25 cellular contexts compared by ENCODE assay signal in the genomic region with DNA sequence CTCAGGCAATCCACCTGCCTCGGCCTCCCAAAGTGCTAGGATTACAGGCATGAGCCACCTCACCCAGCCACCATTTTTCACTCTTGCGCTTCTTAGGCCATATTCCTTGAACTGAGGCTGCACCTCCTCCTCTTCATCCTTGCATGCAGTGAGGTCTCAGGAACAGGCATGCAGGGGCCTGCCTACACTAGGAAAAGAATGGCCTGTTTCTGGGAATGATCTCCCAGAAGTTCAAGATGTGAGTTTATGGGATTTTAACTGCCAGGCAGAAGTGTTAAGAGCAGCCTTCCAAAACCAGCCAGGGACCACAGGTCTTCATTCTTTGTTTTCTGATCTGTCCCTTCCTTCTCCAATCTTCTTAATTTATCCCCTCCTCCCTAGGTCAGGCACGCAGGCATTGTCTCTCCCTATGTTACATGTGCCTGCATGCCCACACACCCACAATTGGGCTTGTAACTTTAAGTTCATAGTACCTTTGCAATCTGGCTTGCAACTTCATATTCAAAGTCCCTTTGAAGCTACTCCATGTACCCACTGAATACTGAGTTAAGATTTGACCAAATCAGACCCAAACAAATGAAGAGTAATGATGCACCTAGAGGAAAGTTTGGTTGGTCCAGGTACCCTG. TPM values are rescaled to one million over a fixed set of nuclear protein-coding genes. Genes with fewer than 3 reads are reported as not detected.
DNase-seq lines count a peak whose midpoint lies in the region; ATAC-seq and TF ChIP-seq lines count a peak whose summit lies in the region.
"Had no signal": no experiment of that assay in that cellular context is flagged by ENCODE, and none has a peak within 500 bp of the region (broad histone marks: within the 10 kb centered on the region; RNA-seq: fewer than 3 reads in every experiment).

No MANE protein-coding gene starts in this region.

- H3K4me3 Mint-ChIP-seq in neural progenitor cell, result no peak overlapping the region
- no peak overlapping the region for H3K4me3 Mint-ChIP-seq in activated naive CD4-positive, alpha-beta T cell treated with anti-CD3 and anti-CD28 coated beads for 36 hours
- H3K4me3 Mint-ChIP-seq: activated CD8-positive, alpha-beta memory T cell treated with anti-CD3 and anti-CD28 coated beads, Interleukin-2, amount 10 ng/mL, durations not matched to agents 7 days and 5 days; activated naive CD4-positive, alpha-beta T cell treated with anti-CD3 and anti-CD28 coated beads, Interleukin-2, amount 10 ng/mL, durations not matched to agents 7 days and 5 days; CD8-positive, alpha-beta T cell; natural killer cell had no signal

- H3K36me3 Mint-ChIP-seq in neural progenitor cell, result no peaks in the 10 kb centered on the region
- H3K36me3 Mint-ChIP-seq in activated naive CD4-positive, alpha-beta T cell treated with anti-CD3 and anti-CD28 coated beads for 36 hours (ENCODE audit: low read depth), result no peaks in the 10 kb centered on the region
- H3K36me3 Mint-ChIP-seq: activated CD8-positive, alpha-beta memory T cell treated with anti-CD3 and anti-CD28 coated beads, Interleukin-2, amount 10 ng/mL, durations not matched to agents 7 days and 5 days; activated naive CD4-positive, alpha-beta T cell treated with anti-CD3 and anti-CD28 coated beads, Interleukin-2, amount 10 ng/mL, durations not matched to agents 7 days and 5 days; CD8-positive, alpha-beta T cell; natural killer cell had no signal

- no peaks in the 10 kb centered on the region for H3K9me3 Mint-ChIP-seq in neural progenitor cell
- no peaks in the 10 kb centered on the region for H3K9me3 Mint-ChIP-seq in activated naive CD4-positive, alpha-beta T cell treated with anti-CD3 and anti-CD28 coated beads for 36 hours
- H3K9me3 Mint-ChIP-seq: activated naive CD4-positive, alpha-beta T cell treated with anti-CD3 and anti-CD28 coated beads, Interleukin-2, amount 10 ng/mL, durations not matched to agents 7 days and 5 days; CD8-positive, alpha-beta T cell; IgD-negative memory B cell; natural killer cell had no signal

- ATAC-seq in GM19467 (IDR thresholded peaks at IDR 0.05; ENCODE audit: unreplicated experiment), result no peak
- ATAC-seq: activated CD8-positive, alpha-beta memory T cell treated with anti-CD3 and anti-CD28 coated beads, Interleukin-2, amount 10 ng/mL, durations not matched to agents 7 days and 5 days; CD8-positive, alpha-beta T cell; gastrocnemius medialis; natural killer cell; Right ventricle myocardium inferior had no signal

- DNase-seq in GM13977 (ENCODE audit: low spot score) (peak; percentile 1), RWPE1 (ENCODE audit: low spot score) (peak; percentile 72), epithelial cell of prostate (ENCODE audit: low read depth, low spot score) (peak; percentile 56), neural progenitor cell (ENCODE audit: low spot score) (no peak), SW480 (ENCODE audit: low spot score) (no peak)
- no peak for DNase-seq in stimulated activated CD4-positive, alpha-beta T cell treated with anti-CD3 and anti-CD28 coated beads, Interleukin-4, amount 100 ng/mL, for 24 hours
- DNase-seq in activated naive CD4-positive, alpha-beta T cell treated with anti-CD3 and anti-CD28 coated beads for 36 hours, result no peak
- DNase-seq: activated CD8-positive, alpha-beta memory T cell treated with anti-CD3 and anti-CD28 coated beads, Interleukin-2, amount 10 ng/mL, durations not matched to agents 7 days and 5 days; activated naive CD4-positive, alpha-beta T cell treated with anti-CD3 and anti-CD28 coated beads, Interleukin-2, amount 10 ng/mL, durations not matched to agents 7 days and 5 days; CD8-positive, alpha-beta T cell; gastrocnemius medialis; GOT3; hippocampal formation; left lung; midbrain; natural killer cell; NCI-H1048; NCI-H2029; substantia nigra; upper lobe of right lung; WERI-Rb-1 had no signal

- H3K4me3 ChIP-seq in neural progenitor cell, result no peak overlapping the region
- H3K4me3 ChIP-seq: gastrocnemius medialis, left lung, upper lobe of right lung had no signal

- H3K27me3 Mint-ChIP-seq in neural progenitor cell (ENCODE audit: insufficient read depth, low read depth), result no peaks in the 10 kb centered on the region
- H3K27me3 Mint-ChIP-seq in activated naive CD4-positive, alpha-beta T cell treated with anti-CD3 and anti-CD28 coated beads for 36 hours (ENCODE audit: low read depth), result no peaks in the 10 kb centered on the region
- H3K27me3 Mint-ChIP-seq: activated CD8-positive, alpha-beta memory T cell treated with anti-CD3 and anti-CD28 coated beads, Interleukin-2, amount 10 ng/mL, durations not matched to agents 7 days and 5 days; IgD-negative memory B cell had no signal

- no peaks in the 10 kb centered on the region for H3K4me1 ChIP-seq in neural progenitor cell
- H3K4me1 ChIP-seq: gastrocnemius medialis, left lung, upper lobe of right lung had no signal

- no peak overlapping the region for H3K27ac Mint-ChIP-seq in neural progenitor cell
- no peak overlapping the region for H3K27ac Mint-ChIP-seq in activated naive CD4-positive, alpha-beta T cell treated with anti-CD3 and anti-CD28 coated beads for 36 hours
- H3K27ac Mint-ChIP-seq: activated CD8-positive, alpha-beta memory T cell treated with anti-CD3 and anti-CD28 coated beads, Interleukin-2, amount 10 ng/mL, durations not matched to agents 7 days and 5 days; activated naive CD4-positive, alpha-beta T cell treated with anti-CD3 and anti-CD28 coated beads, Interleukin-2, amount 10 ng/mL, durations not matched to agents 7 days and 5 days; CD8-positive, alpha-beta T cell; natural killer cell had no signal

- H4K20me1 ChIP-seq in neural progenitor cell (ENCODE audit: low read depth), result no peaks in the 10 kb centered on the region

- no peaks in the 10 kb centered on the region for H3K27me3 ChIP-seq in neural progenitor cell
- H3K27me3 ChIP-seq: brain microvascular endothelial cell, gastrocnemius medialis, left lung, upper lobe of right lung had no signal

- H3K4me1 Mint-ChIP-seq in neural progenitor cell, result peaks cover 2% of the 10 kb centered on the region
- peaks cover 2% of the 10 kb centered on the region for H3K4me1 Mint-ChIP-seq in activated naive CD4-positive, alpha-beta T cell treated with anti-CD3 and anti-CD28 coated beads for 36 hours (ENCODE audit: low read depth)
- H3K4me1 Mint-ChIP-seq: activated CD8-positive, alpha-beta memory T cell treated with anti-CD3 and anti-CD28 coated beads, Interleukin-2, amount 10 ng/mL, durations not matched to agents 7 days and 5 days; activated naive CD4-positive, alpha-beta T cell treated with anti-CD3 and anti-CD28 coated beads, Interleukin-2, amount 10 ng/mL, durations not matched to agents 7 days and 5 days; natural killer cell had no signal

- no peak overlapping the region for H3K4me2 ChIP-seq in neural progenitor cell

- POLR2A ChIA-PET in RWPE1 (lab: Yijun Ruan, JAX; ENCODE audit: low non-redundant PET), result interaction anchor here (1.0 kb wide), 1 partner anchor 10 kb away, joined by 7 read pairs; a partner anchor contains a TSS

- in situ Hi-C loops in GM13977 (cut with MboI; ENCODE audit: low pct_unique_long_range_greater_than_20kb, low sequenced_read_pairs, unreplicated experiment), result no loop called here

- no peaks in the 10 kb centered on the region for H3K9me3 ChIP-seq in neural progenitor cell (ENCODE audit: low read depth)
- H3K9me3 ChIP-seq: gastrocnemius medialis, left lung, upper lobe of right lung had no signal

- TF ChIP-seq CTCF in GM13977 (IDR thresholded peaks at IDR 0.05; ENCODE audit: extremely low read depth, insufficient read depth, missing control alignments) (no peak), RWPE1 (conservative IDR thresholded peaks at IDR 0.05; ENCODE audit: low read depth) (no peak), neural progenitor cell (IDR thresholded peaks at IDR 0.05) (no peak)

- peak overlapping the region; percentile 98 for H2AFZ ChIP-seq in neural progenitor cell (replicated peaks)

- H3K27ac ChIP-seq in RWPE1 (peak overlapping the region; percentile 93), epithelial cell of prostate (peak overlapping the region; percentile 86), neural progenitor cell (no peak overlapping the region)
- H3K27ac ChIP-seq: brain microvascular endothelial cell, gastrocnemius medialis, left lung, upper lobe of right lung, WERI-Rb-1 had no signal

- no peaks in the 10 kb centered on the region for H3K79me2 ChIP-seq in neural progenitor cell (ENCODE audit: low read depth)

- H3K9ac ChIP-seq in neural progenitor cell, result no peak overlapping the region

- H3K36me3 ChIP-seq in neural progenitor cell, result no peaks in the 10 kb centered on the region
- H3K36me3 ChIP-seq: brain microvascular endothelial cell, gastrocnemius medialis, left lung, upper lobe of right lung, WERI-Rb-1 had no signal

- CTCF ChIA-PET in RWPE1 (lab: Yijun Ruan, JAX), result interaction anchor here (0.5 to 0.7 kb wide), 2 partner anchors 29 to 715 kb away, joined by 3 read pairs; no protein-coding TSS in a partner anchor
- CTCF ChIA-PET in activated naive CD4-positive, alpha-beta T cell treated with anti-CD3 and anti-CD28 coated beads for 36 hours (lab: Charles Lee), result interaction anchor here (0.6 kb wide), 1 partner anchor 486 kb away, joined by 4 read pairs; no protein-coding TSS in a partner anchor

- intact Hi-C loops in activated naive CD4-positive, alpha-beta T cell treated with anti-CD3 and anti-CD28 coated beads for 36 hours (cut with micrococcal nuclease), result no loop called here

- no peaks in the 10 kb centered on the region for H3F3A ChIP-seq in neural progenitor cell (ENCODE audit: low read depth)

RNA-seq across cellular contexts. Expression of a gene that starts 10.5 kb away (rescaled TPM):
- total RNA-seq in neural progenitor cell (ENCODE audit: low replicate concordance), result 144 and 232 TPM in 2 replicates
- 100 to 1,000 TPM; 180 to 190 TPM for total RNA-seq in activated naive CD4-positive, alpha-beta T cell treated with anti-CD3 and anti-CD28 coated beads for 36 hours

RNA-seq across cellular contexts. Expression of a gene that starts 14.9 kb away (rescaled TPM):
- total RNA-seq in neural progenitor cell (ENCODE audit: low replicate concordance), result 31.8 and 37.0 TPM in 2 replicates
- total RNA-seq in activated naive CD4-positive, alpha-beta T cell treated with anti-CD3 and anti-CD28 coated beads for 36 hours, result 10 to 100 TPM; 23.5 to 27.0 TPM

Comparison
In these comparisons a context has a peak if more than half of its experiments do, and no peak if none do; other contexts are left out.
1. DNase-seq: peak in GM13977 (single experiment), RWPE1 (single experiment) and epithelial cell of prostate (single experiment); none in neural progenitor cell (single experiment), SW480 (single experiment), stimulated activated CD4-positive, alpha-beta T cell treated with anti-CD3 and anti-CD28 coated beads, Interleukin-4, amount 100 ng/mL, for 24 hours (single experiment) and activated naive CD4-positive, alpha-beta T cell treated with anti-CD3 and anti-CD28 coated beads for 36 hours (single experiment).